In the genomic region with DNA sequence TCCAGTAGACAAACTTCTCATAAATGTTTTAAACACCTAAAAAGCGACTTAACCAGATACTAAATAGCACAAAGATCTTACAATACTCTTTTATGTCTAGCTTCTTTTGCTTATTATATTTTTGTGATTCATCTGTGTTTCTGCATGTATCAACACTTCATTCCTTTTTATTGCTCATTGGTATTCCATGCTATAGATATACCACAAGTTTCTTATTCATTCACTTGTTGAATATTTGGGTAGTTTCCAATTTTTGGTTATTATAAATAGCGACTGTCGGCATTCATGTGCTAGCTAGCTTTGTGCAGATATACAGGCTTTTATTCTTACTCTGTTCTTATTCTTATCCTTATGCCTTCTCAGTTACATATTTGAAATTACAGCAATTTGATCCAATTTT, we compare ENCODE assay signal across 18 cellular contexts. TPM values are rescaled to one million over a fixed set of nuclear protein-coding genes. Genes with fewer than 3 reads are reported as not detected.
"Had no signal": no experiment of that assay in that cellular context is flagged by ENCODE, and none has a peak within 500 bp of the region (broad histone marks: within the 10 kb centered on the region; RNA-seq: fewer than 3 reads in every experiment).

No MANE protein-coding gene starts in this region.

- ATAC-seq: gastroesophageal sphincter; left cardiac atrium; natural killer cell treated with Interleukin-12 subunit alpha and Interleukin-12 subunit beta and Interleukin-15 and Interleukin-18, amount 100 ng/mL, for 72 hours; psoas muscle; WTC11 had no signal

- DNase-seq: activated naive CD4-positive, alpha-beta T cell treated with Interleukin-2 at 50 U/mL for 16 hours; activated naive CD8-positive, alpha-beta T cell treated with anti-CD3 and anti-CD28 coated beads for 36 hours; activated T-cell treated with anti-CD3 and anti-CD28 coated beads, Interleukin-2, amount 50 U/mL, for 1 hour; cortex of kidney; head of caudate nucleus; hypothalamus; left cardiac atrium; ovary; psoas muscle; stimulated activated CD4-positive, alpha-beta T cell treated with anti-CD3 and anti-CD28 coated beads, Interleukin-4, amount 100 ng/mL, for 24 hours; stimulated activated naive CD4-positive, alpha-beta T cell treated with Interleukin-2 at 50 U/mL for 16 hours; T1000; upper lobe of left lung had no signal

- H3K9me3 ChIP-seq: gastroesophageal sphincter, ovary, psoas muscle, right atrium auricular region, upper lobe of left lung had no signal

- H3K36me3 ChIP-seq: cardiac muscle cell, gastroesophageal sphincter, ovary, right atrium auricular region, upper lobe of left lung had no signal

- H3K27ac ChIP-seq: cardiac muscle cell, gastroesophageal sphincter, ovary, psoas muscle, right atrium auricular region, upper lobe of left lung had no signal

- H3K27me3 ChIP-seq: cardiac muscle cell, gastroesophageal sphincter, ovary, right atrium auricular region, upper lobe of left lung had no signal

- H3K4me3 ChIP-seq: cardiac muscle cell, gastroesophageal sphincter, ovary, psoas muscle, right atrium auricular region, upper lobe of left lung had no signal

- H3K4me1 ChIP-seq: gastroesophageal sphincter, psoas muscle, right atrium auricular region, upper lobe of left lung had no signal

RNA-seq across cellular contexts. Expression of a gene that starts 50.0 kb away (rescaled TPM):
- total RNA-seq: cardiac muscle cell had no signal
- polyA plus RNA-seq: cardiac muscle cell had no signal
